ENCODE assay signal across 21 cellular contexts in the genomic region with DNA sequence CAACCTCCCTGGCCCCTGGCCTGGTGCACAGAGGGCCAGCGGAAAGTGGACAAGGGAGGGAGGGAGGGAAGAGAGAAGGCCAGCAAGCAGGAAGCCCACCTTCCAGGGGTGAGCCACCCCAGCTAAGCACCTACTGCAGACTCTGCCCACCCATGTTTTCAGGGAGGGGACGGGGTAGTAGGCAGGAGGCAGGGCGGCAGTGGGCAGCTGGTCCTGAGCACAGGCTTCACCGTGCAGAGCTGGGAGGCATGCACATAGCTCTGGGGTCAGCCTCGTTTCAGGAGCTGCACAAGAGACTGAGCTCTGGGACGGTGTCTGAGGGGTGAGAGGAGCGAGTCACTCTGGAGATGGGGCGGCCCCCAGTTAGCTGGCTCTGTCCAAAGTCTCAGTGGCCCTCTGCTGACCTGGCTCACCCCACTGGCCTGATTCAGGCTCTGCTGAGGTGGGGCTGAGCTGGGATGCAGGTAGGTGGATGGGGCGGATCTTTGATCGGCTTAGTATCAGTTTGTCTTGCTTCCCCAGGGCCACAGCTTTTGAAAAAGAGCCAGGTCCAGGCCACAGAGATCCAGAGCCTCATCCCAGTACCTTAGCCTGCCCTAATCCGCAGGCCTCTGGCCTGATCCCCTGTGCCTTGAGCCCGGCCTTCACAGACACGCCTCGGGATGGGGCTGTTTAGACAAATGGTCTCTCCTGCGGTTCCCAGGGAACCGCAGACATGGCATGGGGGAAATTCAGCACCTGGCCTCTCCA. TPM values are rescaled to one million over a fixed set of nuclear protein-coding genes. Genes with fewer than 3 reads are reported as not detected.
"Had no signal": no experiment of that assay in that cellular context is flagged by ENCODE, and none has a peak within 500 bp of the region (broad histone marks: within the 10 kb centered on the region; RNA-seq: fewer than 3 reads in every experiment).

No MANE protein-coding gene starts in this region.

- H3K9me3 Mint-ChIP-seq: activated CD4-positive, alpha-beta memory T cell treated with anti-CD3 and anti-CD28 coated beads, Interleukin-2, amount 10 ng/mL, durations not matched to agents 7 days and 5 days; activated CD4-positive, alpha-beta T cell treated with anti-CD3 and anti-CD28 coated beads, Interleukin-2, amount 10 ng/mL, durations not matched to agents 24 days and 14 days; stimulated activated naive B cell treated with anti-CD40 and anti-IgM and Interleukin-4, amounts not matched to agents 10 μg/mL and 1 μg/mL and 100 μg/mL, for 72 hours had no signal

- H3K9me3 ChIP-seq: adrenal gland, ascending aorta, gastroesophageal sphincter, heart right ventricle, lower lobe of right lung, transverse colon, uterus had no signal

- H3K4me3 ChIP-seq: adrenal gland, ascending aorta, gastroesophageal sphincter, heart right ventricle, lower lobe of right lung, smooth muscle cell, transverse colon, uterus had no signal

- H3K36me3 Mint-ChIP-seq: activated naive CD8-positive, alpha-beta T cell; stimulated activated naive B cell treated with anti-CD40 and anti-IgM and Interleukin-4, amounts not matched to agents 10 μg/mL and 1 μg/mL and 100 μg/mL, for 72 hours had no signal

- H3K79me2 ChIP-seq: parathyroid adenoma had no signal

- H3K27me3 ChIP-seq: adrenal gland, ascending aorta had no signal

- H3K27ac Mint-ChIP-seq: activated CD4-positive, alpha-beta T cell treated with anti-CD3 and anti-CD28 coated beads, Interleukin-2, amount 10 ng/mL, durations not matched to agents 24 days and 14 days; activated naive CD8-positive, alpha-beta T cell; stimulated activated naive B cell treated with anti-CD40 and anti-IgM and Interleukin-4, amounts not matched to agents 10 μg/mL and 1 μg/mL and 100 μg/mL, for 72 hours had no signal

- H2AFZ ChIP-seq: parathyroid adenoma had no signal

- DNase-seq: activated CD4-positive, alpha-beta memory T cell treated with anti-CD3 and anti-CD28 coated beads, Interleukin-2, amount 10 ng/mL, durations not matched to agents 7 days and 5 days; activated CD4-positive, alpha-beta T cell treated with anti-CD3 and anti-CD28 coated beads, Interleukin-2, amount 10 ng/mL, durations not matched to agents 24 days and 14 days; activated gamma-delta T cell treated with Interleukin-2 at 50 U/mL for 16 hours; adrenal gland; brain microvascular endothelial cell; central memory CD4-positive, alpha-beta T cell; heart right ventricle; lower lobe of right lung; naive thymus-derived CD4-positive, alpha-beta T cell; stimulated activated CD4-positive, alpha-beta T cell treated with anti-CD3 and anti-CD28 coated beads, Interleukin-15, amount 100 ng/mL, for 24 hours; stimulated activated CD8-positive, alpha-beta memory T cell treated with anti-CD3 and anti-CD28 coated beads, Interleukin-4, amount 100 ng/mL, for 48 hours; stimulated activated naive B cell treated with anti-CD40 and anti-IgM and Interleukin-4, amounts not matched to agents 10 μg/mL and 1 μg/mL and 100 μg/mL, for 72 hours; transverse colon; uterus had no signal

- H3K4me3 Mint-ChIP-seq: activated CD4-positive, alpha-beta memory T cell treated with anti-CD3 and anti-CD28 coated beads, Interleukin-2, amount 10 ng/mL, durations not matched to agents 7 days and 5 days; activated CD4-positive, alpha-beta T cell treated with anti-CD3 and anti-CD28 coated beads, Interleukin-2, amount 10 ng/mL, durations not matched to agents 24 days and 14 days; activated naive CD8-positive, alpha-beta T cell; stimulated activated naive B cell treated with anti-CD40 and anti-IgM and Interleukin-4, amounts not matched to agents 10 μg/mL and 1 μg/mL and 100 μg/mL, for 72 hours had no signal

- H3K9ac ChIP-seq: parathyroid adenoma had no signal

- H3K4me2 ChIP-seq: smooth muscle cell had no signal

- H3K4me1 ChIP-seq: uterus had no signal

- H3K27ac ChIP-seq: adrenal gland, ascending aorta, brain microvascular endothelial cell, epithelial cell of prostate, gastroesophageal sphincter, heart right ventricle, lower lobe of right lung, parathyroid adenoma, transverse colon, uterus had no signal

- H3K36me3 ChIP-seq: adrenal gland, ascending aorta, brain microvascular endothelial cell, gastroesophageal sphincter, heart right ventricle, lower lobe of right lung, transverse colon, uterus had no signal

RNA-seq across cellular contexts. Expression of gene NMUR1, which starts 3.7 kb away (rescaled TPM):
- polyA plus RNA-seq: keratinocyte; naive thymus-derived CD4-positive, alpha-beta T cell; smooth muscle cell had no signal
